ENCODE assay signal across 18 cellular contexts in the genomic region with DNA sequence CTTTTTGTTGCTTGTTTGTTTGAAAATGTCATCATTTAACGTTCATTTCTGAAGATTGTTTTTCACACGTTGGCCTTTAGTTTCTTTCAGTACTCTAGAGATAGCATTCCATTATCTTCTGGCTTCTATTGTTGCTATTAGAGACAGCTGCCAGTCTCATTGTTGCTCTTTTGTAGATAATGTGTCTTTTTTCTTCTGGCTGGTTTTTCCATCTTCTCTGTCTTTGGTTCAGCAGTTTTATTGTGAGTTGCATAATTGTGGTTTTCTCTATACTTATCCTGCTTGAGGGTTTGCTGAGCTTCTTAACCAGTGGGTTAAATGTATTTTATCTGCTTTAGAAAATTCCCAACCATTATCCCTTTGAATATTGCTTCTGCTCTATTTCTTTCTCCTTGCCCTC.
"Had no signal": no experiment of that assay in that cellular context is flagged by ENCODE, and none has a peak within 500 bp of the region (broad histone marks: within the 10 kb centered on the region; RNA-seq: fewer than 3 reads in every experiment).

No MANE protein-coding gene starts in this region.

- H3K27ac Mint-ChIP-seq: activated CD4-positive, alpha-beta T cell treated with anti-CD3 and anti-CD28 coated beads, Interleukin-2, amount 10 ng/mL, durations not matched to agents 7 days and 5 days; activated CD8-positive, alpha-beta T cell treated with anti-CD3 and anti-CD28 coated beads, Interleukin-2, amount 10 ng/mL, durations not matched to agents 7 days and 5 days; activated naive CD8-positive, alpha-beta T cell treated with anti-CD3 and anti-CD28 coated beads, Interleukin-2, amount 10 ng/mL, durations not matched to agents 7 days and 5 days; activated T-cell treated with anti-CD3 and anti-CD28 coated beads, Interleukin-2, amount 50 U/mL, for 24 hours; activated T-helper 2 cell treated with anti-CD3 and anti-CD28 coated beads, Interferon-gamma antibody, Interleukin-2, Interleukin-4, amounts not matched to agents 10 μg/mL and 5 μg/mL and 100 μg/mL, durations not matched to agents 14 hours and 24 hours and 36 hours; nephron progenitor cell; stimulated activated naive CD8-positive, alpha-beta T cell treated with anti-CD3 and anti-CD28 coated beads, Interleukin-15, Interleukin-2, amounts not matched to agents 100 ng/mL and 50 ng/mL, for 24 hours had no signal

- H3K4me1 Mint-ChIP-seq: nephron progenitor cell had no signal

- H3K36me3 Mint-ChIP-seq: activated naive CD8-positive, alpha-beta T cell treated with anti-CD3 and anti-CD28 coated beads, Interleukin-2, amount 10 ng/mL, durations not matched to agents 7 days and 5 days had no signal

- H3K4me3 Mint-ChIP-seq: activated CD4-positive, alpha-beta T cell treated with anti-CD3 and anti-CD28 coated beads, Interleukin-2, amount 10 ng/mL, durations not matched to agents 7 days and 5 days; activated CD8-positive, alpha-beta T cell treated with anti-CD3 and anti-CD28 coated beads, Interleukin-2, amount 10 ng/mL, durations not matched to agents 7 days and 5 days; activated naive CD8-positive, alpha-beta T cell treated with anti-CD3 and anti-CD28 coated beads, Interleukin-2, amount 10 ng/mL, durations not matched to agents 7 days and 5 days; activated T-cell treated with anti-CD3 and anti-CD28 coated beads, Interleukin-2, amount 50 U/mL, for 24 hours; nephron progenitor cell; stimulated activated naive CD8-positive, alpha-beta T cell treated with anti-CD3 and anti-CD28 coated beads, Interleukin-15, Interleukin-2, amounts not matched to agents 100 ng/mL and 50 ng/mL, for 24 hours had no signal

- DNase-seq: activated CD4-positive, alpha-beta T cell treated with anti-CD3 and anti-CD28 coated beads, Interleukin-2, amount 10 ng/mL, durations not matched to agents 7 days and 5 days; activated CD8-positive, alpha-beta T cell treated with anti-CD3 and anti-CD28 coated beads, Interleukin-2, amount 10 ng/mL, durations not matched to agents 7 days and 5 days; activated naive CD4-positive, alpha-beta T cell treated with Interleukin-2 at 50 U/mL for 16 hours; activated naive CD8-positive, alpha-beta T cell treated with anti-CD3 and anti-CD28 coated beads, Interleukin-2, amount 10 ng/mL, durations not matched to agents 7 days and 5 days; activated T-cell treated with anti-CD3 and anti-CD28 coated beads, Interleukin-2, amount 50 U/mL, for 24 hours; amygdala; body of pancreas; dorsolateral prefrontal cortex; foreskin fibroblast; left ventricle myocardium inferior; mammary epithelial cell; midbrain; nephron progenitor cell; occipital lobe; stimulated activated CD4-positive, alpha-beta T cell treated with anti-CD3 and anti-CD28 coated beads, Interleukin-2, amount 100 ng/mL, for 48 hours had no signal

- H3K9me3 Mint-ChIP-seq: activated CD4-positive, alpha-beta T cell treated with anti-CD3 and anti-CD28 coated beads, Interleukin-2, amount 10 ng/mL, durations not matched to agents 7 days and 5 days; activated T-cell treated with anti-CD3 and anti-CD28 coated beads, Interleukin-2, amount 50 U/mL, for 24 hours; activated T-helper 2 cell treated with anti-CD3 and anti-CD28 coated beads, Interferon-gamma antibody, Interleukin-2, Interleukin-4, amounts not matched to agents 10 μg/mL and 5 μg/mL and 100 μg/mL, durations not matched to agents 14 hours and 24 hours and 36 hours had no signal

- ATAC-seq: activated CD4-positive, CD25-positive, alpha-beta regulatory T cell treated with anti-CD3 and anti-CD28 coated beads, Interleukin-2, amount 50 U/mL, for 24 hours; activated CD8-positive, alpha-beta T cell treated with anti-CD3 and anti-CD28 coated beads, Interleukin-2, amount 10 ng/mL, durations not matched to agents 7 days and 5 days; body of pancreas had no signal
